In the genomic region with DNA sequence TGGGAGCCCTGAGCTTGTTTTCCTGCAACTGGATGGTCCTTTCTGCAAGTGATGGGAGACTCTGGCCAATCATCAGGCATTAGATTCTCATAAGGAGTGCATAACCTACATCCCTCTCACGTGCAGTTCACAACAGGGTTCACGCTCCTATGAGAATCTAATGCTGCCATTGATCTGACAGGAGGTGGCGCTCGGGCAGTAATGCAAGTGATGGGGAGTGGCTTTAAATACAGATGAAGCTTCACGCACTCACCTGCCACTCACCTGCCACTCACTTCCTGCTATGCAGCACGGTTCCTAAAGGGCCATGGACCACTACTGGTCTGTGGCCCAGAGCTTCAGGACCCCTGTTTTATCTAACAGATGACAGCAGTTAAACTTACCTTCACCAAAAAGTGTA, we compare ENCODE assay signal across 12 cellular contexts. TPM values are rescaled to one million over a fixed set of nuclear protein-coding genes. Genes with fewer than 3 reads are reported as not detected.
DNase-seq lines count a peak whose midpoint lies in the region; ATAC-seq, FAIRE-seq and TF ChIP-seq lines count a peak whose summit lies in the region.
"Had no signal": no experiment of that assay in that cellular context is flagged by ENCODE, and none has a peak within 500 bp of the region (broad histone marks: within the 10 kb centered on the region; RNA-seq: fewer than 3 reads in every experiment).

No MANE protein-coding gene starts in this region.

- H3K27ac ChIP-seq in 22Rv1 (no peak overlapping the region), H1 (ENCODE audit: low read depth, low read length) (no peak overlapping the region), testis (no peak overlapping the region)
- H3K27ac ChIP-seq: body of pancreas, pancreas had no signal

- POLR2A ChIA-PET in H1 (lab: Charles Lee; ENCODE audit: partially characterized antibody), result interaction anchor here (1.0 to 1.3 kb wide), 5 partner anchors 10 to 53 kb away, joined by 3 to 4 read pairs (median 4); partner anchors contain the start of genes CSNK1G1 and TRIP4

- no peaks in the 10 kb centered on the region for H4K20me1 ChIP-seq in H1 (replicated peaks in 1 of 2; ENCODE audit: control insufficient read depth in 1 of 2, insufficient read depth in 2 of 2, low read length in 2 of 2)

- H3K18ac ChIP-seq in H1 (ENCODE audit: extremely low read depth, low read length), result no peak overlapping the region

- CTCF ChIA-PET in H1 (lab: Charles Lee; ENCODE audit: partially characterized antibody), result interaction anchor here (0.8 to 1.8 kb wide), 13 partner anchors 9 to 262 kb away, joined by 3 to 8 read pairs (median 3); no protein-coding TSS in a partner anchor

- no peak for TF ChIP-seq EP300 in H1 (IDR thresholded peaks at IDR 0.05; ENCODE audit: borderline replicate concordance in 1 of 2, low read depth in 2 of 2, low read length in 2 of 2)

- H2AK5ac ChIP-seq in H1 (ENCODE audit: low read depth, low read length), result no peak overlapping the region

- H3K56ac ChIP-seq in H1 (replicated peaks; ENCODE audit: insufficient read length, low read depth, low read length), result no peak overlapping the region

- H2BK20ac ChIP-seq in H1 (ENCODE audit: low read length), result no peak overlapping the region

- intact Hi-C loops in testis (cut with DNase I; ENCODE audit: low total_unique reads), result no loop called here

- no peak for ATAC-seq in GM18505 (IDR thresholded peaks at IDR 0.05; ENCODE audit: unreplicated experiment)
- no peak for ATAC-seq in GM18498 (IDR thresholded peaks at IDR 0.05; ENCODE audit: unreplicated experiment)
- ATAC-seq: body of pancreas had no signal

- no peak overlapping the region for H4K91ac ChIP-seq in H1 (replicated peaks; ENCODE audit: insufficient read length, low read length)

- H2BK120ac ChIP-seq in H1 (replicated peaks; ENCODE audit: low read depth, low read length), result no peak overlapping the region

- H3K4me2 ChIP-seq in H1 (ENCODE audit: insufficient read depth in 1 of 2, low read depth in 2 of 2, low read length in 2 of 2), result no peak overlapping the region

- H3K14ac ChIP-seq in H1 (ENCODE audit: insufficient read length), result no peak overlapping the region

- H3K36me3 ChIP-seq in H1 (ENCODE audit: control insufficient read depth in 2 of 4, insufficient read depth in 4 of 4, low read length in 3 of 4) (no peaks in the 10 kb centered on the region), testis (ENCODE audit: low read depth, missing control alignments) (no peaks in the 10 kb centered on the region)
- H3K36me3 ChIP-seq: BE2C, pancreas had no signal

- H3K23ac ChIP-seq in H1 (ENCODE audit: insufficient read length), result no peak overlapping the region

- no peak for FAIRE-seq in H1 (lab: Jason Lieb, UNC)
- FAIRE-seq: pancreas had no signal

- 68% methylated on average over 6 of the region's 6 CpGs; no CpG with 5 or more reads in 1 of the 2 experiments for WGBS in H1 (ENCODE audit: extremely low coverage in 1 of 2, insufficient coverage in 1 of 2, insufficient read length in 1 of 2, insufficient replicate concordance in 2 of 2, low coverage in 1 of 2, low lambda C conversion rate in 2 of 2, missing lambda C conversion rate in 1 of 2), 2 experiments
- 83 to 90% methylated on average over 5 to 6 of the region's 6 CpGs for WGBS in testis, 2 donors

- H2AFZ ChIP-seq in H1 (ENCODE audit: low read length), result no peak overlapping the region

- no peak overlapping the region for H3K9ac ChIP-seq in H1 (replicated peaks in 1 of 4; ENCODE audit: extremely low read depth in 1 of 4, low read depth in 3 of 4, low read length in 3 of 4)

- H4K5ac ChIP-seq in H1 (ENCODE audit: insufficient read length, low read depth, low read length), result no peak overlapping the region

- H3K4me1 ChIP-seq in H1 (replicated peaks in 1 of 4; ENCODE audit: control insufficient read depth in 3 of 4, insufficient read depth in 4 of 4, low read length in 3 of 4) (no peaks in the 10 kb centered on the region), testis (no peaks in the 10 kb centered on the region)
- H3K4me1 ChIP-seq: BE2C, body of pancreas, pancreas had no signal

- peaks cover 0 to 8% of the 10 kb centered on the region in 2 experiments; a peak in 2 of 4 replicates for H3K79me2 ChIP-seq in H1 (ENCODE audit: control insufficient read depth in 1 of 2, insufficient read depth in 2 of 2, low read length in 2 of 2)

- H2BK5ac ChIP-seq in H1 (ENCODE audit: low read depth, low read length), result no peak overlapping the region

- no peak for TF ChIP-seq POLR2A in H1 (IDR thresholded peaks at IDR 0.05; ENCODE audit: control extremely low read depth in 1 of 2, low read depth in 2 of 2, low read length in 2 of 2)
- TF ChIP-seq POLR2A in testis (IDR thresholded peaks at IDR 0.05), result no peak
- TF ChIP-seq POLR2A in GM18505 (IDR thresholded peaks at IDR 0.05; ENCODE audit: borderline replicate concordance, extremely low read depth, insufficient read depth, insufficient read length), result no peak

- H3K27me3 ChIP-seq in H1 (replicated peaks in 1 of 4; ENCODE audit: control insufficient read depth in 3 of 4, extremely low read depth in 1 of 4, insufficient read depth in 3 of 4, low read length in 3 of 4) (no peaks in the 10 kb centered on the region), testis (no peaks in the 10 kb centered on the region)
- H3K27me3 ChIP-seq: BE2C, body of pancreas, pancreas had no signal

- DNase-seq in NCI-H146 treated with DMSO at 0.1 percent for 48 hours (lab: John Stamatoyannopoulos, UW; ENCODE audit: unreplicated experiment), result peak; percentile 39
- peak; percentile 26 to 44 for DNase-seq in activated CD4-positive, alpha-beta T cell treated with anti-CD3 and anti-CD28 coated beads, Interleukin-2, amount 50 U/mL, for 48 hours
- peak in 1 of 2 experiments; percentile 7 for DNase-seq in H1 (ENCODE audit: low read depth in 1 of 2, low spot score in 2 of 2)
- DNase-seq in anterior cingulate cortex (lab: John Stamatoyannopoulos, UW), result no peak
- DNase-seq in testis, result no peak
- DNase-seq: BE2C, body of pancreas, left cardiac atrium, pancreas had no signal

- H2BK12ac ChIP-seq in H1 (ENCODE audit: low read depth, low read length), result no peak overlapping the region

- H3K4ac ChIP-seq in H1 (replicated peaks; ENCODE audit: insufficient read length, low read depth, low read length), result no peak overlapping the region

- no peaks in the 10 kb centered on the region; a peak in 1 of 4 replicates for H3K9me3 ChIP-seq in H1 (ENCODE audit: insufficient read depth in 2 of 2, low read depth in 1 of 2, low read length in 1 of 2)
- H3K9me3 ChIP-seq in testis, result no peaks in the 10 kb centered on the region
- H3K9me3 ChIP-seq: BE2C, body of pancreas, pancreas had no signal

- no peak overlapping the region for H3K4me3 ChIP-seq in H1 (ENCODE audit: extremely low read depth in 1 of 4, insufficient read depth in 2 of 4, low read depth in 3 of 4, low read length in 4 of 4)
- H3K4me3 ChIP-seq in testis, result no peak overlapping the region
- H3K4me3 ChIP-seq: body of pancreas, pancreas had no signal

- no peak overlapping the region for H4K8ac ChIP-seq in H1 (ENCODE audit: extremely low read depth, insufficient read depth, low read length)

- H2BK15ac ChIP-seq in H1 (ENCODE audit: low read length), result no peak overlapping the region

- TF ChIP-seq RAD21 in H1 (IDR thresholded peaks at IDR 0.05 in 1 of 2, conservative IDR thresholded peaks at IDR 0.05 in 1 of 2; ENCODE audit: low read depth in 2 of 2, low read length in 2 of 2), result peak; percentile 17 to 37; a peak in 2 of 4 replicates

- H3K23me2 ChIP-seq in H1 (ENCODE audit: low read depth, low read length), result no peaks in the 10 kb centered on the region

- H3K79me1 ChIP-seq in H1 (ENCODE audit: low read depth, low read length), result no peaks in the 10 kb centered on the region

- TF ChIP-seq CTCF in 22Rv1 (IDR thresholded peaks at IDR 0.05), result peak; percentile 25
- TF ChIP-seq CTCF in H1 (IDR thresholded peaks at IDR 0.05; ENCODE audit: control extremely low read depth in 1 of 3, insufficient read depth in 1 of 3, low read depth in 1 of 3, low read length in 3 of 3), result peak; percentile 14 to 54 (median 24); a peak in 3 of 4 replicates
- no peak for TF ChIP-seq CTCF in testis (IDR thresholded peaks at IDR 0.05)

RNA-seq across cellular contexts. Expression of gene CSNK1G1, which starts 21.4 kb away (rescaled TPM):
- total RNA-seq in H1 (2021; fragmentation: NEBNext Ultra II Directional; extraction: Animal tissue kit (Norgen Biotek cat#: 25700)), result 12.9 and 13.5 TPM in 2 replicates
- polyA plus RNA-seq in H1 (2011; rRNA removed), result 4.3 and 6.0 TPM in 2 replicates
- 5.6 TPM for polyA plus RNA-seq in H1 (2011; cell fraction: cytosol; rRNA removed)
- polyA plus RNA-seq in H1 (2011; cell fraction: nucleus; rRNA removed), result 4.5 TPM
- polyA plus RNA-seq in H1 (2012, experiment 1 of 2), result 5.9 to 9.9 TPM (median 8.6 TPM) in 4 replicates
- 1.2 TPM for polyA plus RNA-seq in H1 (2012, experiment 2 of 2)
- 5.7 TPM for polyA plus RNA-seq in H1 (2013, experiment 1 of 2)
- 6.1 TPM for polyA plus RNA-seq in H1 (2013, experiment 2 of 2)
- 39.4 and 44.4 TPM in 2 replicates for polyA minus RNA-seq in H1 (2011; rRNA and poly(A)+ RNA removed)
- 13.8 TPM for polyA minus RNA-seq in H1 (2011; cell fraction: cytosol; rRNA and poly(A)+ RNA removed)
- 47.9 TPM for polyA minus RNA-seq in H1 (2011; cell fraction: nucleus; rRNA and poly(A)+ RNA removed)
- total RNA-seq in testis, result 10 to 100 TPM; 32.7 to 59.6 TPM
- polyA plus RNA-seq in testis (ENCODE audit: insufficient read depth, low read depth, low replicate concordance), result 77.5 TPM

RNA-seq across cellular contexts. Expression of gene PCLAF, which starts 46.7 kb away (rescaled TPM):
- 65.7 and 76.2 TPM in 2 replicates for total RNA-seq in H1 (2021; fragmentation: NEBNext Ultra II Directional; extraction: Animal tissue kit (Norgen Biotek cat#: 25700))
- polyA plus RNA-seq in H1 (2011; rRNA removed) (39.1 and 124 TPM in 2 replicates), testis (ENCODE audit: insufficient read depth, low read depth, low replicate concordance) (19.5 TPM)
- polyA plus RNA-seq in H1 (2011; cell fraction: cytosol; rRNA removed), result 133 TPM
- 167 TPM for polyA plus RNA-seq in H1 (2011; cell fraction: nucleus; rRNA removed)
- 69.2 to 206 TPM (median 107 TPM) in 4 replicates for polyA plus RNA-seq in H1 (2012, experiment 1 of 2)
- polyA plus RNA-seq in H1 (2012, experiment 2 of 2), result 45.1 TPM
- polyA plus RNA-seq in H1 (2013, experiment 1 of 2), result 52.6 TPM
- polyA plus RNA-seq in H1 (2013, experiment 2 of 2), result 50.7 TPM
- polyA minus RNA-seq in H1 (2011; rRNA and poly(A)+ RNA removed), result 114 and 182 TPM in 2 replicates
- 9.8 TPM for polyA minus RNA-seq in H1 (2011; cell fraction: cytosol; rRNA and poly(A)+ RNA removed)
- polyA minus RNA-seq in H1 (2011; cell fraction: nucleus; rRNA and poly(A)+ RNA removed), result 35.9 TPM
- total RNA-seq in testis, result 10 to 100 TPM in 1 of 2 donors, 1 to 10 TPM in 1; 6.0 to 10.9 TPM

RNA-seq across cellular contexts. Expression of gene TRIP4, which starts 53.1 kb away (rescaled TPM):
- 14.4 and 18.9 TPM in 2 replicates for total RNA-seq in H1 (2021; fragmentation: NEBNext Ultra II Directional; extraction: Animal tissue kit (Norgen Biotek cat#: 25700))
- polyA plus RNA-seq in H1 (2011; rRNA removed) (3.9 and 6.2 TPM in 2 replicates), testis (ENCODE audit: insufficient read depth, low read depth, low replicate concordance) (23.4 TPM)
- 9.4 TPM for polyA plus RNA-seq in H1 (2011; cell fraction: cytosol; rRNA removed)
- 5.0 TPM for polyA plus RNA-seq in H1 (2011; cell fraction: nucleus; rRNA removed)
- 12.3 to 18.3 TPM (median 14.1 TPM) in 4 replicates for polyA plus RNA-seq in H1 (2012, experiment 1 of 2)
- polyA plus RNA-seq in H1 (2012, experiment 2 of 2), result 2.2 TPM
- polyA plus RNA-seq in H1 (2013, experiment 1 of 2), result 21.4 TPM
- 22.5 TPM for polyA plus RNA-seq in H1 (2013, experiment 2 of 2)
- polyA minus RNA-seq in H1 (2011; rRNA and poly(A)+ RNA removed), result 11.7 and 15.2 TPM in 2 replicates
- polyA minus RNA-seq in H1 (2011; cell fraction: cytosol; rRNA and poly(A)+ RNA removed), result 5.9 TPM
- 15.4 TPM for polyA minus RNA-seq in H1 (2011; cell fraction: nucleus; rRNA and poly(A)+ RNA removed)
- 10 to 100 TPM; 17.1 to 19.4 TPM for total RNA-seq in testis

Comparison
In these comparisons a context has a peak if more than half of its experiments do, and no peak if none do; other contexts are left out.
1. CTCF ChIP-seq: peak in 22Rv1 (single experiment) and H1 (3 of 3); none in testis (0 of 3).
2. DNase-seq: peak in NCI-H146 treated with DMSO at 0.1 percent for 48 hours (single experiment) and activated CD4-positive, alpha-beta T cell treated with anti-CD3 and anti-CD28 coated beads, Interleukin-2, amount 50 U/mL, for 48 hours (2 of 2); none in anterior cingulate cortex (0 of 58) and testis (single experiment).